ENCODE assay signal across 8 cellular contexts in genomic region chr6:145887969-145888368, GRCh38.
DNase-seq lines count a peak whose midpoint lies in the region; ATAC-seq, FAIRE-seq and TF ChIP-seq lines count a peak whose summit lies in the region.

No MANE protein-coding gene starts in this region.

- TF ChIP-seq EP300 in GM12878 (IDR thresholded peaks at IDR 0.05; ENCODE audit: borderline replicate concordance in 1 of 2, control insufficient read depth in 1 of 2, low read depth in 2 of 2, low read length in 2 of 2): no peak

- H3K4me2 ChIP-seq in Karpas-422 (ENCODE audit: low read depth, low read length, poor library complexity, severe bottlenecking) (no peak overlapping the region), GM12878 (ENCODE audit: control insufficient read depth, insufficient read depth) (no peak overlapping the region)

- peak; percentile 77 for TF ChIP-seq RAD21 in GM12878 (IDR thresholded peaks at IDR 0.05; ENCODE audit: insufficient read depth, low read depth, low read length)

- BruUV-seq in GM12878 (replicated peaks; lab: Mats Ljungman, UMichigan): no TSS peak

- no peak overlapping the region for H2AFZ ChIP-seq in Karpas-422 (ENCODE audit: low read length)
- no peak overlapping the region for H2AFZ ChIP-seq in GM12878 (ENCODE audit: control insufficient read depth, low read depth, low read length)

- DNase-seq in GM12865 (ENCODE audit: low read depth) (peak; percentile 44), Karpas-422 (peak; percentile 75), GM12878 (ENCODE audit: low read depth, low spot score) (no peak), myocyte (ENCODE audit: low read depth) (peak; percentile 47), KG1 (lab: John Stamatoyannopoulos, UW) (no peak)
- DNase-seq in effector CD8-positive, alpha-beta T cell (lab: John Stamatoyannopoulos, UW): no peak

- in situ Hi-C loops in GM12878 (cut with MboI): no loop called here

- no peaks in the 10 kb centered on the region for H3K9me2 ChIP-seq in Karpas-422 (replicated peaks; ENCODE audit: insufficient read depth, low read length)

- no peak for TF ChIP-seq POLR2A in GM12878 (IDR thresholded peaks at IDR 0.05; ENCODE audit: low read depth, low read length)

- no peak for FAIRE-seq in GM12878 (lab: Jason Lieb, UNC)

- H4K20me1 ChIP-seq in Karpas-422 (ENCODE audit: insufficient read depth, low read depth, low read length) (no peaks in the 10 kb centered on the region), GM12878 (ENCODE audit: control insufficient read depth, insufficient read depth) (no peaks in the 10 kb centered on the region)

- RAD21 ChIA-PET in GM12878 (lab: Charles Lee; ENCODE audit: unreplicated experiment): interaction anchor here (1.0 to 2.0 kb wide), 6 partner anchors 21 to 255 kb away, joined by 3 to 10 read pairs (median 4); partner anchors contain the start of gene FBXO30

- POLR2A ChIA-PET in GM12878 (lab: Charles Lee): interaction anchor here (0.7 kb wide), 1 partner anchor 51 kb away, joined by 4 read pairs; no protein-coding TSS in a partner anchor

- H3K9me3 ChIP-seq in Karpas-422 (ENCODE audit: low read length) (no peaks in the 10 kb centered on the region), GM12878 (replicated peaks; ENCODE audit: control insufficient read depth, insufficient read depth, low read length) (no peaks in the 10 kb centered on the region)

- H3K4me1 ChIP-seq in Karpas-422 (ENCODE audit: low read length) (peaks cover 19% of the 10 kb centered on the region), GM12878 (ENCODE audit: control insufficient read depth, insufficient read depth, low read length) (no peaks in the 10 kb centered on the region)

- H3K79me2 ChIP-seq in Karpas-422 (ENCODE audit: low read length) (peaks cover 4% of the 10 kb centered on the region; the same call in 1 of the 2 replicates), GM12878 (ENCODE audit: control insufficient read depth, insufficient read depth, low read length) (no peaks in the 10 kb centered on the region)

- H3K27me3 ChIP-seq in Karpas-422 (ENCODE audit: low read length) (no peaks in the 10 kb centered on the region), GM12878 (replicated peaks in 1 of 2; ENCODE audit: control insufficient read depth in 2 of 2, insufficient read depth in 2 of 2, low read length in 1 of 2) (no peaks in the 10 kb centered on the region)

- H3K9ac ChIP-seq in Karpas-422 (ENCODE audit: low read length) (no peak overlapping the region), GM12878 (ENCODE audit: control insufficient read depth, insufficient read depth, low read length) (no peak overlapping the region)

- SMC1A ChIA-PET in GM12878 (lab: Charles Lee; ENCODE audit: uncharacterized antibody, unreplicated experiment): interaction anchor here (0.7 to 2.5 kb wide), 6 partner anchors 38 to 250 kb away, joined by 3 to 5 read pairs (median 4); no protein-coding TSS in a partner anchor

- intact Hi-C loops in GM12878 (cut with micrococcal nuclease; ENCODE audit: unreplicated experiment): loop anchor here (1.0 to 2.0 kb wide), 2 partner anchors 73 to 127 kb away; partner anchors contain the start of gene FBXO30

- ATAC-seq in GM12878: peak; percentile 70
- ATAC-seq in HG02759 (IDR thresholded peaks at IDR 0.05; ENCODE audit: unreplicated experiment): no peak
- ATAC-seq in HG03045 (IDR thresholded peaks at IDR 0.05; ENCODE audit: unreplicated experiment): no peak

- TF ChIP-seq CTCF in GM12865 (IDR thresholded peaks at IDR 0.05; ENCODE audit: insufficient read depth, low read depth, low read length, missing control alignments) (peak; percentile 38), GM12878 (IDR thresholded peaks at IDR 0.05 in 2 of 3, conservative IDR thresholded peaks at IDR 0.05 in 1 of 3; ENCODE audit: control insufficient read depth in 2 of 3, extremely low read depth in 1 of 3, insufficient read depth in 1 of 3, low read depth in 3 of 3, low read length in 3 of 3) (peak; percentile 56 to 65 (median 62); a peak in 5 of 6 replicates)

- H3K4me3 ChIP-seq in GM12865 (ENCODE audit: low read depth, low read length) (no peak overlapping the region), Karpas-422 (ENCODE audit: low read length) (no peak overlapping the region), GM12878 (no peak overlapping the region)

- CTCF ChIA-PET in GM12878 (lab: Yijun Ruan, JAX): interaction anchor here (0.6 to 2.0 kb wide), 8 partner anchors 17 to 184 kb away, joined by 3 to 10 read pairs (median 4); no protein-coding TSS in a partner anchor

- H3K36me3 ChIP-seq in Karpas-422 (ENCODE audit: insufficient read depth, low read length) (peaks cover 38% of the 10 kb centered on the region), GM12878 (ENCODE audit: control insufficient read depth in 2 of 2, insufficient read depth in 2 of 2, low read length in 1 of 2) (no peaks in the 10 kb centered on the region)

- peak overlapping the region; percentile 34; the same call in 1 of the 2 replicates for H3K27ac ChIP-seq in Karpas-422 (ENCODE audit: low read length)
- no peak overlapping the region for H3K27ac ChIP-seq in GM12878 (ENCODE audit: control insufficient read depth, insufficient read depth)

- WGBS in GM12878 (ENCODE audit: insufficient coverage, insufficient replicate concordance, low lambda C conversion rate, missing lambda C conversion rate): 35% methylated on average over 3 of the region's 3 CpGs

TF ChIP-seq in GM12878, 131 proteins besides CTCF, POLR2A, EP300 and RAD21:
- TF ChIP-seq SMC3 (IDR thresholded peaks at IDR 0.05; ENCODE audit: borderline replicate concordance, low read length) (peak; percentile 50; the same call in 1 of the 2 replicates), CBX5 (IDR thresholded peaks at IDR 0.05; ENCODE audit: low read depth) (no peak)
TF ChIP-seq in GM12878: peak in this region for 1.

Comparison
In these comparisons a context has a peak if more than half of its experiments do, and no peak if none do; other contexts are left out.
1. DNase-seq: peak in GM12865 (single experiment), Karpas-422 (single experiment) and myocyte (single experiment); none in GM12878 (single experiment), KG1 (single experiment) and effector CD8-positive, alpha-beta T cell (single experiment).